1 cellular context compared by ENCODE assay signal in genomic region chr5:112965733-112966306, GRCh38.
TF ChIP-seq lines count a peak whose summit lies in the region.

No MANE protein-coding gene starts in this region.

TF ChIP-seq in GM12878, 131 proteins besides CTCF, POLR2A, EP300 and RAD21:
- TF ChIP-seq GABPA (IDR thresholded peaks at IDR 0.05; ENCODE audit: low read depth) = no peak
- TF ChIP-seq JUNB (IDR thresholded peaks at IDR 0.05) = peak; percentile 23; the same call in 1 of the 2 replicates
